In the genomic region with DNA sequence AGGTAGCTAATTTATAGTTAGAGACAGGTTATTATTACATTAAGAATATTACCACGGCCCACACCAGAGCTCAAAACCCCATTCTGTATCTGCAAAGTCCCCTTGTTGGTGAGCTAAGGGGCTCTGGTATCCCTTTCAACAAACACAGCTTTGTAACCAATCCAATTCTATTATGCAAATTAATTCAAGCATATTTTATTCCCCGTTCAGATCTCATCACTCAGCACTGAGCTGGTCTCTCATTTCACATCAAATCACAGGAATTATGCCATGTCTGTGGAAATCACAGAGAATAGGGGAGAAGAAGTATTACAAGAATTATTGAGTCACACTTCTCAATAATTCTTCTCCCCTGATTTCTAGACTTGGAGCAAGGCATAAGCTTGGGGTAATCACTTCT, we compare ENCODE assay signal across 16 cellular contexts.
DNase-seq lines count a peak whose midpoint lies in the region; FAIRE-seq and TF ChIP-seq lines count a peak whose summit lies in the region.
"Had no signal": no experiment of that assay in that cellular context is flagged by ENCODE, and none has a peak within 500 bp of the region (broad histone marks: within the 10 kb centered on the region; RNA-seq: fewer than 3 reads in every experiment).

No MANE protein-coding gene starts in this region.

- TF ChIP-seq CTCF in A673 (conservative IDR thresholded peaks at IDR 0.05; ENCODE audit: low read depth, low read length) = no peak

- H3K9me3 ChIP-seq in A673 (ENCODE audit: low read depth, low read length, poor library complexity, severe bottlenecking) (no peaks in the 10 kb centered on the region), SK-N-MC (ENCODE audit: low read depth, low read length) (no peaks in the 10 kb centered on the region)

- H3K36me3 ChIP-seq in A673 (ENCODE audit: insufficient read depth, low read length, poor library complexity, severe bottlenecking) (peaks cover 35% of the 10 kb centered on the region), SK-N-MC (ENCODE audit: insufficient read depth, low read length) (peaks cover 83% of the 10 kb centered on the region)

- no peak overlapping the region for H3K27ac ChIP-seq in A673 (ENCODE audit: low read depth, low read length, poor library complexity, severe bottlenecking)
- H3K27ac ChIP-seq in SK-N-MC = peak overlapping the region; percentile 54
- H3K27ac ChIP-seq: GM23248, PC-9 had no signal

- peaks cover 19% of the 10 kb centered on the region for H3K4me1 ChIP-seq in A673 (ENCODE audit: insufficient read depth, low read length, poor library complexity, severe bottlenecking)

- no peaks in the 10 kb centered on the region for H3K27me3 ChIP-seq in A673 (replicated peaks; ENCODE audit: insufficient read depth, low read depth, low read length, poor library complexity)

- H3K4me3 ChIP-seq in A673 (ENCODE audit: low read depth, low read length, poor library complexity, severe bottlenecking) (no peak overlapping the region), SK-N-MC (no peak overlapping the region)
- H3K4me3 ChIP-seq: GM23248, PC-9 had no signal

- intact Hi-C loops in A673 (cut with micrococcal nuclease; ENCODE audit: unreplicated experiment) = no loop called here

- no TSS peak for BruUV-seq in A673 (replicated peaks; lab: Mats Ljungman, UMichigan)

- CTCF ChIA-PET in A673 (lab: Charles Lee) = no interaction called here

- H3K9ac ChIP-seq in SK-N-MC (ENCODE audit: insufficient read length) = no peak overlapping the region
- H3K9ac ChIP-seq: GM23248 had no signal

- FAIRE-seq in urothelium cell line (lab: Jason Lieb, UNC) = no peak
- FAIRE-seq: HTR-8/SVneo had no signal

- DNase-seq in A673 (ENCODE audit: low spot score) = peak; percentile 43
- no peak for DNase-seq in SK-N-MC (ENCODE audit: low read depth, low spot score)
- DNase-seq in inferior parietal cortex (ENCODE audit: extremely low spot score) = peak; percentile 45
- peak; percentile 78 for DNase-seq in pons (ENCODE audit: low spot score)
- no peak for DNase-seq in urothelium cell line (ENCODE audit: low spot score)
- no peak for DNase-seq in NCI-H524 treated with DMSO at 0.1 percent for 48 hours (lab: John Stamatoyannopoulos, UW)
- no peak for DNase-seq in activated CD8-positive, alpha-beta memory T cell treated with anti-CD3 and anti-CD28 coated beads, Interleukin-2, amount 50 U/mL, for 48 hours
- DNase-seq: CD8-positive, alpha-beta T cell; GM23248; MV-4-11; NCI-H1436; NCI-H2081 treated with DMSO at 0.1 percent for 48 hours; NCI-H226; NCI-H526 treated with DMSO at 0.1 percent for 48 hours; PC-9 had no signal

- POLR2A ChIA-PET in A673 (lab: Charles Lee; ENCODE audit: low non-redundant PET) = no interaction called here

Comparison
In these comparisons a context has a peak if more than half of its experiments do, and no peak if none do; other contexts are left out.
1. DNase-seq: peak in A673 (single experiment), inferior parietal cortex (single experiment) and pons (single experiment); none in SK-N-MC (single experiment), urothelium cell line (single experiment), NCI-H524 treated with DMSO at 0.1 percent for 48 hours (single experiment) and activated CD8-positive, alpha-beta memory T cell treated with anti-CD3 and anti-CD28 coated beads, Interleukin-2, amount 50 U/mL, for 48 hours (single experiment).